ENCODE assay signal across 9 cellular contexts in genomic region chr12:85866929-85867776, GRCh38. TPM values are rescaled to one million over a fixed set of nuclear protein-coding genes. Genes with fewer than 3 reads are reported as not detected.
DNase-seq lines count a peak whose midpoint lies in the region; ATAC-seq and TF ChIP-seq lines count a peak whose summit lies in the region.
"Had no signal": no experiment of that assay in that cellular context is flagged by ENCODE, and none has a peak within 500 bp of the region (broad histone marks: within the 10 kb centered on the region; RNA-seq: fewer than 3 reads in every experiment).

No MANE protein-coding gene starts in this region.

- CTCF ChIA-PET in MCF 10A (lab: Yijun Ruan, JAX) = interaction anchor here (0.6 to 7.6 kb wide), 72 partner anchors 8 to 1963 kb away, joined by 3 to 204 read pairs (median 5); partner anchors contain the start of gene RASSF9

- TF ChIP-seq POLR2A in upper lobe of left lung (IDR thresholded peaks at IDR 0.05) = no peak

- WGBS in upper lobe of left lung, 2 donors = 28 to 35% methylated on average over 5 of the region's 5 CpGs

- DNase-seq in ELF-1 (ENCODE audit: low read depth, low spot score) (peak; percentile 50), NCI-H345 treated with DMSO at 0.1 percent for 48 hours (lab: John Stamatoyannopoulos, UW; ENCODE audit: unreplicated experiment) (peak; percentile 55), MCF 10A (ENCODE audit: unreplicated experiment) (peak; percentile 75), kidney glomerular epithelial cell (lab: John Stamatoyannopoulos, UW) (peak; percentile 48), upper lobe of left lung (no peak)
- no peak for DNase-seq in stimulated activated CD4-positive, alpha-beta T cell treated with anti-CD3 and anti-CD28 coated beads, Interleukin-4, amount 100 ng/mL, for 4 hours

- BruUV-seq in MCF 10A (replicated peaks; lab: Mats Ljungman, UMichigan) = no TSS peak

- no peaks in the 10 kb centered on the region for H3K4me1 ChIP-seq in upper lobe of left lung

- no peaks in the 10 kb centered on the region for H3K9me3 ChIP-seq in upper lobe of left lung

- H3K27ac ChIP-seq in upper lobe of left lung = no peak overlapping the region

- POLR2A ChIA-PET in MCF 10A (lab: Yijun Ruan, JAX) = interaction anchor here (1.3 to 1.6 kb wide), 5 partner anchors 26 to 391 kb away, joined by 4 to 10 read pairs (median 5); partner anchors contain the start of gene RASSF9

- TF ChIP-seq CTCF in MCF 10A (IDR thresholded peaks at IDR 0.05; ENCODE audit: unreplicated experiment) (peak; percentile 86), upper lobe of left lung (IDR thresholded peaks at IDR 0.05) (peak; percentile 59 to 85 (median 78))

- no peaks in the 10 kb centered on the region for H3K4me1 Mint-ChIP-seq in MCF 10A (ENCODE audit: insufficient read depth, unreplicated experiment)
- H3K4me1 Mint-ChIP-seq: activated naive CD4-positive, alpha-beta T cell treated with anti-CD3 and anti-CD28 coated beads, Interleukin-2, amount 50 U/mL, for 24 hours had no signal

- H3K27me3 ChIP-seq in upper lobe of left lung = no peaks in the 10 kb centered on the region

- H3K27me3 Mint-ChIP-seq in MCF 10A (ENCODE audit: insufficient read depth, unreplicated experiment) = no peaks in the 10 kb centered on the region
- H3K27me3 Mint-ChIP-seq: activated naive CD4-positive, alpha-beta T cell treated with anti-CD3 and anti-CD28 coated beads, Interleukin-2, amount 50 U/mL, for 24 hours had no signal

- peak; percentile 89 for ATAC-seq in GM19463 (IDR thresholded peaks at IDR 0.05; ENCODE audit: unreplicated experiment)
- ATAC-seq in HG03378 (IDR thresholded peaks at IDR 0.05; ENCODE audit: unreplicated experiment) = peak; percentile 100
- peak; percentile 79 to 89 for ATAC-seq in upper lobe of left lung (ENCODE audit: low FRiP score in 2 of 2)

- TF ChIP-seq EP300 in upper lobe of left lung (IDR thresholded peaks at IDR 0.05) = no peak

- H3K36me3 Mint-ChIP-seq in MCF 10A (ENCODE audit: insufficient read depth, unreplicated experiment) = no peaks in the 10 kb centered on the region
- H3K36me3 Mint-ChIP-seq: activated naive CD4-positive, alpha-beta T cell treated with anti-CD3 and anti-CD28 coated beads, Interleukin-2, amount 50 U/mL, for 24 hours had no signal

- intact Hi-C loops in MCF 10A (cut with micrococcal nuclease) = loop anchor here (1.0 to 10.0 kb wide), 3 partner anchors 142 to 399 kb away; no protein-coding TSS in a partner anchor

- H3K27ac Mint-ChIP-seq in MCF 10A (ENCODE audit: low read depth, unreplicated experiment) = no peak overlapping the region
- H3K27ac Mint-ChIP-seq: activated naive CD4-positive, alpha-beta T cell treated with anti-CD3 and anti-CD28 coated beads, Interleukin-2, amount 50 U/mL, for 24 hours had no signal

- peaks cover 7% of the 10 kb centered on the region for H3K9me3 Mint-ChIP-seq in MCF 10A (ENCODE audit: unreplicated experiment)
- H3K9me3 Mint-ChIP-seq: activated naive CD4-positive, alpha-beta T cell treated with anti-CD3 and anti-CD28 coated beads, Interleukin-2, amount 50 U/mL, for 24 hours had no signal

- H3K4me3 Mint-ChIP-seq in MCF 10A (ENCODE audit: unreplicated experiment) = peak overlapping the region; percentile 15
- H3K4me3 Mint-ChIP-seq: activated naive CD4-positive, alpha-beta T cell treated with anti-CD3 and anti-CD28 coated beads, Interleukin-2, amount 50 U/mL, for 24 hours had no signal

- no peak overlapping the region for H3K4me3 ChIP-seq in upper lobe of left lung

- H3K36me3 ChIP-seq in upper lobe of left lung = no peaks in the 10 kb centered on the region

RNA-seq across cellular contexts. Expression of gene NTS, which starts 6.9 kb away (rescaled TPM):
- total RNA-seq in MCF 10A (2022) (not detected in 2 replicates), upper lobe of left lung (1 to 10 TPM in 1 of 6 donors, under 1 TPM in 2, not detected in 3; 0.30 to 1.1 (median 0.40) TPM)

RNA-seq across cellular contexts. Expression of gene RASSF9, which starts 30.9 kb away (rescaled TPM):
- total RNA-seq in MCF 10A (2022) (1.5 and 2.1 TPM in 2 replicates), upper lobe of left lung (10 to 100 TPM in 1 of 6 donors, 1 to 10 TPM in 5; 1.4 to 12.9 (median 6.4) TPM)

Comparison
In these comparisons a context has a peak if more than half of its experiments do, and no peak if none do; other contexts are left out.
1. DNase-seq: peak in ELF-1 (single experiment), NCI-H345 treated with DMSO at 0.1 percent for 48 hours (single experiment), MCF 10A (single experiment) and kidney glomerular epithelial cell (single experiment); none in upper lobe of left lung (0 of 2) and stimulated activated CD4-positive, alpha-beta T cell treated with anti-CD3 and anti-CD28 coated beads, Interleukin-4, amount 100 ng/mL, for 4 hours (0 of 2).
2. Peak in every context shown above with its lines, with median percentiles within 50 percentile points of each other: ATAC-seq.